7 cellular contexts compared by ENCODE assay signal in the genomic region with DNA sequence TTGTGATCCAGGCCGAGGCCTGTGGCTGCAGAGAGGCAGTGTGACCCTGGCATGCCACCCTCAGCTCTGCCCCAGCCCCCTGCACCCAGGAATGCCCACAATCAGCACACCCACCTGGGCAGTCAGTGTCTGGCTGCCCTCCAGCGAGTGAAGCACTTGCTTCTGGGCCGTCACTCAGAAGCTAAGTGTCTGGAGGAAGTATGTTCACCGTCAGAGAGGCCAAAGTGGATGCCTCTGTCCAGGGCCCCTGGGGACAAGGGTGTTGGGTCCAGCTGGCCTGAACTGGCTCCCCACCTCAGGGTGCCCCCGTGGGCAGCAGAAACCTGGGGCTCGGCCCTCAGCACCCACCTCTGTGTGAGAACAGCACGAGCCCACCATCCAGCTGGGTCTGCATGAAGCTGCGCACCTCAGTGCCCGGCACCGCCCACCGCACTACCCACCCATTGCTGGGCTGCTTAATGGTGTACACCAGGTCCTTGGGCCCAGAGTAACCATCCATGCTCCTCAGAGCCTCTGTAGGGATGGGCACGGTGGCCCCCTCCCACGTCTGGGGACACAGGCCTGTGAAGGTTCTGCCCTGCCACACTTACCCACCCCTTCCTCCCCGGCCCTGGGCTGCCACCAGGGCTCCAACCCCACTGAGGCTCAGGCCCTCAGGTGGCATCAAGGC.
DNase-seq lines count a peak whose midpoint lies in the region; ATAC-seq, FAIRE-seq and TF ChIP-seq lines count a peak whose summit lies in the region.
"Not testable (repeated sequence)": the region's sequence is repeated elsewhere in the genome, so short reads cannot be mapped to it uniquely, and the experiment has no call there.

No MANE protein-coding gene starts in this region.

- H3K27me3 ChIP-seq in left lung, pancreas: not testable (repeated sequence)

- H3K36me3 ChIP-seq in left lung; mucosa of descending colon (ENCODE audit: low read depth); pancreas: not testable (repeated sequence)

- not testable (repeated sequence) for H3K27ac Mint-ChIP-seq in activated naive CD8-positive, alpha-beta T cell treated with anti-CD3 and anti-CD28 coated beads, Interleukin-2, amount 50 U/mL, for 24 hours; stimulated activated naive CD8-positive, alpha-beta T cell treated with anti-CD3 and anti-CD28 coated beads, Interleukin-15, amount 100 ng/mL, for 72 hours

- WGBS in pancreas, 2 donors = no CpG with 5 or more reads among the region's 14 CpGs

- not testable (repeated sequence) for H3K4me1 Mint-ChIP-seq in activated naive CD8-positive, alpha-beta T cell treated with anti-CD3 and anti-CD28 coated beads, Interleukin-2, amount 50 U/mL, for 24 hours; stimulated activated naive CD8-positive, alpha-beta T cell treated with anti-CD3 and anti-CD28 coated beads, Interleukin-15, amount 100 ng/mL, for 72 hours

- not testable (repeated sequence) for DNase-seq in activated naive CD8-positive, alpha-beta T cell treated with anti-CD3 and anti-CD28 coated beads, Interleukin-2, amount 50 U/mL, for 24 hours; Right ventricle myocardium superior; left ventricle myocardium superior; left lung; mucosa of descending colon; pancreas; stimulated activated naive CD8-positive, alpha-beta T cell treated with anti-CD3 and anti-CD28 coated beads, Interleukin-15, amount 100 ng/mL, for 72 hours

- H3K4me3 Mint-ChIP-seq in activated naive CD8-positive, alpha-beta T cell treated with anti-CD3 and anti-CD28 coated beads, Interleukin-2, amount 50 U/mL, for 24 hours; stimulated activated naive CD8-positive, alpha-beta T cell treated with anti-CD3 and anti-CD28 coated beads, Interleukin-15, amount 100 ng/mL, for 72 hours: not testable (repeated sequence)

- H3K27me3 Mint-ChIP-seq in activated naive CD8-positive, alpha-beta T cell treated with anti-CD3 and anti-CD28 coated beads, Interleukin-2, amount 50 U/mL, for 24 hours; stimulated activated naive CD8-positive, alpha-beta T cell treated with anti-CD3 and anti-CD28 coated beads, Interleukin-15, amount 100 ng/mL, for 72 hours: not testable (repeated sequence)

- not testable (repeated sequence) for FAIRE-seq in pancreas (lab: Jason Lieb, UNC)

- not testable (repeated sequence) for H3K27ac ChIP-seq in left lung, pancreas

- H3K9me3 Mint-ChIP-seq in activated naive CD8-positive, alpha-beta T cell treated with anti-CD3 and anti-CD28 coated beads, Interleukin-2, amount 50 U/mL, for 24 hours; stimulated activated naive CD8-positive, alpha-beta T cell treated with anti-CD3 and anti-CD28 coated beads, Interleukin-15, amount 100 ng/mL, for 72 hours: not testable (repeated sequence)

- not testable (repeated sequence) for H3K4me1 ChIP-seq in left lung; mucosa of descending colon (ENCODE audit: low read depth); pancreas

- intact Hi-C loops in Right ventricle myocardium superior (cut with DNase I); left ventricle myocardium superior (cut with micrococcal nuclease); left lung (cut with DNase I); mucosa of descending colon (cut with DNase I, micrococcal nuclease); pancreas (cut with DNase I): not testable (repeated sequence)

- H3K4me3 ChIP-seq in left lung, mucosa of descending colon, pancreas: not testable (repeated sequence)

- TF ChIP-seq CTCF in left lung (IDR thresholded peaks at IDR 0.05); mucosa of descending colon (IDR thresholded peaks at IDR 0.05); pancreas (IDR thresholded peaks at IDR 0.05): not testable (repeated sequence)

- not testable (repeated sequence) for H3K36me3 Mint-ChIP-seq in activated naive CD8-positive, alpha-beta T cell treated with anti-CD3 and anti-CD28 coated beads, Interleukin-2, amount 50 U/mL, for 24 hours (ENCODE audit: low read depth)

- peak; percentile 3 for ATAC-seq in activated naive CD8-positive, alpha-beta T cell treated with anti-CD3 and anti-CD28 coated beads, Interleukin-2, amount 50 U/mL, for 24 hours
- peak; percentile 84 for ATAC-seq in Right ventricle myocardium superior (ENCODE audit: poor library complexity)
- peak; percentile 86 for ATAC-seq in left ventricle myocardium superior
- peak; percentile 87 for ATAC-seq in left lung
- peak; percentile 33 for ATAC-seq in mucosa of descending colon
- peak in 3 of 4 donors; percentile 20 to 43 (median 25) for ATAC-seq in pancreas
- peak; percentile 29 for ATAC-seq in stimulated activated naive CD8-positive, alpha-beta T cell treated with anti-CD3 and anti-CD28 coated beads, Interleukin-15, amount 100 ng/mL, for 72 hours

- H3K9me3 ChIP-seq in left lung, mucosa of descending colon, pancreas: not testable (repeated sequence)

Comparison
In these comparisons a context has a peak if more than half of its experiments do, and no peak if none do; other contexts are left out.
1. ATAC-seq: peak in every context shown above with its lines; median percentile 87 in left lung; 86 in left ventricle myocardium superior; 84 in Right ventricle myocardium superior; 33 in mucosa of descending colon; 29 in stimulated activated naive CD8-positive, alpha-beta T cell treated with anti-CD3 and anti-CD28 coated beads, Interleukin-15, amount 100 ng/mL, for 72 hours; 25 in pancreas; 3 in activated naive CD8-positive, alpha-beta T cell treated with anti-CD3 and anti-CD28 coated beads, Interleukin-2, amount 50 U/mL, for 24 hours.